16 cellular contexts compared by ENCODE assay signal in genomic region chr7:1663243-1663642, GRCh38. TPM values are rescaled to one million over a fixed set of nuclear protein-coding genes. Genes with fewer than 3 reads are reported as not detected.
DNase-seq lines count a peak whose midpoint lies in the region; ATAC-seq lines count a peak whose summit lies in the region.
"Had no signal": no experiment of that assay in that cellular context is flagged by ENCODE, and none has a peak within 500 bp of the region (broad histone marks: within the 10 kb centered on the region; RNA-seq: fewer than 3 reads in every experiment).

No MANE protein-coding gene starts in this region.

- 74% methylated on average over 11 of the region's 11 CpGs for WGBS in HUES64

- H3K9me3 ChIP-seq in HUES64 (ENCODE audit: insufficient read depth, low read depth, low read length) (no peaks in the 10 kb centered on the region), iPS-20b (ENCODE audit: insufficient read depth, low read depth, low read length) (no peaks in the 10 kb centered on the region)
- H3K9me3 ChIP-seq: colonic mucosa, vagina had no signal

- peak; percentile 7 for DNase-seq in activated CD8-positive, alpha-beta memory T cell treated with anti-CD3 and anti-CD28 coated beads, Interleukin-2, amount 50 U/mL, for 4 hours
- no peak for DNase-seq in activated CD8-positive, alpha-beta memory T cell treated with anti-CD3 and anti-CD28 coated beads for 24 hours
- DNase-seq in sciatic nerve (ENCODE audit: low spot score) = peak; percentile 32
- no peak for DNase-seq in stimulated activated CD4-positive, alpha-beta T cell treated with anti-CD3 and anti-CD28 coated beads, Interleukin-4, amount 100 ng/mL, for 1 hour
- no peak for DNase-seq in NCI-H526 (lab: John Stamatoyannopoulos, UW)
- DNase-seq in NCI-H446 (lab: John Stamatoyannopoulos, UW) = no peak
- DNase-seq: ACHN; activated naive CD4-positive, alpha-beta T cell treated with anti-CD3 and anti-CD28 coated beads, Interleukin-2, amount 50 U/mL, for 16 hours; colonic mucosa; DND-41; NCI-H1417; NCI-H526 treated with DMSO at 0.1 percent for 48 hours had no signal

- intact Hi-C loops in sciatic nerve (cut with DNase I) = no loop called here

- H3K36me3 ChIP-seq in HUES64 (ENCODE audit: insufficient read depth, low read length) (no peaks in the 10 kb centered on the region), iPS-20b (ENCODE audit: insufficient read depth, low read depth, low read length) (no peaks in the 10 kb centered on the region)
- H3K36me3 ChIP-seq: colonic mucosa, vagina had no signal

- no peak for ATAC-seq in sciatic nerve

- H3K4me1 ChIP-seq in HUES64 (ENCODE audit: insufficient read depth, low read length) (peaks cover 5% of the 10 kb centered on the region; the same call in 1 of the 2 replicates), iPS-20b (ENCODE audit: insufficient read depth, low read length) (no peaks in the 10 kb centered on the region; the same call in 1 of the 2 replicates)

- H3K9ac ChIP-seq in HUES64 (ENCODE audit: low read depth, low read length) = no peak overlapping the region
- H3K9ac ChIP-seq in iPS-20b (ENCODE audit: low read depth, low read length) = no peak overlapping the region

- no peak overlapping the region for H3K27ac ChIP-seq in HUES64 (ENCODE audit: low read depth, low read length)
- H3K27ac ChIP-seq in iPS-20b (ENCODE audit: low read length) = no peak overlapping the region
- H3K27ac ChIP-seq: colonic mucosa, vagina had no signal

- H3K27me3 ChIP-seq in HUES64 (ENCODE audit: insufficient read depth, low read length) (peaks cover 63% of the 10 kb centered on the region), iPS-20b (ENCODE audit: insufficient read depth, low read length) (peaks cover 64% of the 10 kb centered on the region)
- H3K27me3 ChIP-seq: vagina had no signal

- peak overlapping the region; percentile 61; the same call in 1 of the 2 replicates for H3K4me3 ChIP-seq in HUES64 (ENCODE audit: low read length)
- H3K4me3 ChIP-seq in iPS-20b (ENCODE audit: low read length) = peak overlapping the region; percentile 66; the same call in 1 of the 2 replicates
- H3K4me3 ChIP-seq: colonic mucosa, vagina had no signal

RNA-seq across cellular contexts. Expression of gene ELFN1, which starts 6.8 kb away (rescaled TPM):
- polyA plus RNA-seq in HUES64 (2013, experiment 1 of 2) = 3.5 TPM
- polyA plus RNA-seq in HUES64 (2013, experiment 2 of 2) = 5.5 TPM
- total RNA-seq in sciatic nerve = 2.4 TPM
- total RNA-seq: activated B cell treated with CpG ODN at 0.5 μM for 24 hours had no signal

Comparison
In these comparisons a context has a peak if more than half of its experiments do, and no peak if none do; other contexts are left out.
1. DNase-seq: peak in activated CD8-positive, alpha-beta memory T cell treated with anti-CD3 and anti-CD28 coated beads, Interleukin-2, amount 50 U/mL, for 4 hours (single experiment) and sciatic nerve (single experiment); none in activated CD8-positive, alpha-beta memory T cell treated with anti-CD3 and anti-CD28 coated beads for 24 hours (single experiment), stimulated activated CD4-positive, alpha-beta T cell treated with anti-CD3 and anti-CD28 coated beads, Interleukin-4, amount 100 ng/mL, for 1 hour (single experiment), NCI-H526 (0 of 2) and NCI-H446 (0 of 2).